8 cellular contexts compared by ENCODE assay signal in genomic region chr17:1783834-1784611, GRCh38. TPM values are rescaled to one million over a fixed set of nuclear protein-coding genes. Genes with fewer than 3 reads are reported as not detected.
DNase-seq lines count a peak whose midpoint lies in the region; ATAC-seq and TF ChIP-seq lines count a peak whose summit lies in the region.

No MANE protein-coding gene starts in this region.

- WGBS in adrenal gland, 4 donors: 43 to 46% (median 44%) methylated on average over 13 to 16 of the region's 16 CpGs

- H3K4me3 ChIP-seq in LNCaP clone FGC (ENCODE audit: low read depth, low read length) (no peak overlapping the region), adrenal gland (no peak overlapping the region), retinal pigment epithelial cell (ENCODE audit: low read length) (no peak overlapping the region)

- H3K36me3 ChIP-seq in adrenal gland (replicated peaks in 1 of 2): peaks cover 0 to 6% of the 10 kb centered on the region in 2 donors

- H3K27me3 ChIP-seq in adrenal gland: no peaks in the 10 kb centered on the region

- TF ChIP-seq CTCF in LNCaP clone FGC (IDR thresholded peaks at IDR 0.05; ENCODE audit: control insufficient read depth, extremely low read depth, insufficient read depth) (peak; percentile 35; the same call in 1 of the 2 replicates), adrenal gland (IDR thresholded peaks at IDR 0.05) (peak; percentile 56 to 93 (median 87)), retinal pigment epithelial cell (conservative IDR thresholded peaks at IDR 0.05; ENCODE audit: low read depth, low read length) (peak; percentile 77)

- DNase-seq in ELR (ENCODE audit: low read depth) (peak; percentile 68), LNCaP clone FGC (ENCODE audit: low read depth) (no peak), adrenal gland (peak; percentile 81 to 96 (median 94)), left cardiac atrium (peak; percentile 89), retinal pigment epithelial cell (ENCODE audit: low read depth) (no peak), HPDE6-E6E7 (ENCODE audit: extremely low spot score) (no peak), NCI-H1930 (lab: John Stamatoyannopoulos, UW) (no peak)

- no peaks in the 10 kb centered on the region for H3K9me3 ChIP-seq in adrenal gland (replicated peaks in 1 of 3)

- H3K27ac ChIP-seq in adrenal gland: peak overlapping the region; percentile 86 to 98 (median 97)

- peaks cover 25 to 46% of the 10 kb centered on the region in 2 donors for H3K4me1 ChIP-seq in adrenal gland (replicated peaks in 1 of 2)

- ATAC-seq in left cardiac atrium (peak; percentile 76 to 77), HG03097 (IDR thresholded peaks at IDR 0.05; ENCODE audit: low FRiP score, unreplicated experiment) (no peak)

- peak; percentile 19 to 74 for TF ChIP-seq POLR2A in adrenal gland (IDR thresholded peaks at IDR 0.05)

- intact Hi-C loops in adrenal gland (cut with DNase I): loop anchor here (5.0 kb wide), 1 partner anchor 57 kb away; no protein-coding TSS in a partner anchor
- intact Hi-C loops in left cardiac atrium (cut with DNase I): loop anchor here in 1 of 2 donors (5.0 to 10.0 kb wide), 2 partner anchors 62 to 119 kb away; partner anchors contain the start of gene WDR81

RNA-seq across cellular contexts. Expression of gene SERPINF1, which starts 22.2 kb away (rescaled TPM):
- total RNA-seq in adrenal gland (100 to 1,000 TPM in 5 of 8 donors, 10 to 100 TPM in 3; 72.8 to 290 (median 120) TPM), left cardiac atrium (100 to 1,000 TPM; 252 to 407 TPM)
- 100 to 1,000 TPM in 2 of 3 donors, 10 to 100 TPM in 1; 70.4 to 310 (median 121) TPM for polyA plus RNA-seq in adrenal gland

RNA-seq across cellular contexts. Expression of gene SERPINF2, which starts 41.4 kb away (rescaled TPM):
- 1 to 10 TPM; 1.3 to 3.7 (median 2.4) TPM for total RNA-seq in adrenal gland
- polyA plus RNA-seq in adrenal gland: 1 to 10 TPM in 2 of 3 donors, under 1 TPM in 1; 0.59 to 6.4 (median 5.2) TPM
- total RNA-seq in left cardiac atrium: 1 to 10 TPM; 4.2 to 4.9 TPM

RNA-seq across cellular contexts. Expression of gene SMYD4, which starts 45.7 kb away (rescaled TPM):
- total RNA-seq in adrenal gland: 10 to 100 TPM; 10.2 to 20.2 (median 16.3) TPM
- polyA plus RNA-seq in adrenal gland: 10 to 100 TPM in 1 of 3 donors, 1 to 10 TPM in 2; 5.1 to 17.9 (median 8.4) TPM
- total RNA-seq in left cardiac atrium: 10 to 100 TPM; 10.6 to 17.6 TPM

RNA-seq across cellular contexts. Expression of gene RPA1, which starts 45.8 kb away (rescaled TPM):
- total RNA-seq in adrenal gland (100 to 1,000 TPM in 1 of 8 donors, 10 to 100 TPM in 7; 20.2 to 109 (median 50.3) TPM), left cardiac atrium (10 to 100 TPM; 61.8 to 95.1 TPM)
- polyA plus RNA-seq in adrenal gland: 10 to 100 TPM; 12.9 to 32.8 (median 14.8) TPM

RNA-seq across cellular contexts. Expression of gene WDR81, which starts 59.5 kb away (rescaled TPM):
- total RNA-seq in adrenal gland: 10 to 100 TPM; 28.0 to 88.8 (median 44.6) TPM
- 10 to 100 TPM in 2 of 3 donors, 1 to 10 TPM in 1; 4.9 to 52.3 (median 20.2) TPM for polyA plus RNA-seq in adrenal gland
- 10 to 100 TPM; 15.4 to 16.1 TPM for total RNA-seq in left cardiac atrium

Comparison
In these comparisons a context has a peak if more than half of its experiments do, and no peak if none do; other contexts are left out.
1. DNase-seq: peak in ELR (single experiment), adrenal gland (7 of 7) and left cardiac atrium (single experiment); none in LNCaP clone FGC (single experiment), retinal pigment epithelial cell (single experiment), HPDE6-E6E7 (single experiment) and NCI-H1930 (0 of 2).
2. CTCF ChIP-seq: peak in every context shown above with its lines; median percentile 87 in adrenal gland; 77 in retinal pigment epithelial cell; 35 in LNCaP clone FGC.